In genomic region chr1:37807555-37808368, GRCh38 we compare ENCODE assay signal across 8 cellular contexts. TPM values are rescaled to one million over a fixed set of nuclear protein-coding genes. Genes with fewer than 3 reads are reported as not detected.
A peak's percentile ranks its signal among the peaks of the same experiment; 100 is the strongest.
DNase-seq lines count a peak whose midpoint lies in the region; ATAC-seq and TF ChIP-seq lines count a peak whose summit lies in the region.

Gene C1orf122 (plus strand): TSS chr1:37807790. CDS start chr1:37808405, 615 bp downstream.
Gene YRDC (minus strand): TSS chr1:37808208. CDS start chr1:37808180, 28 bp downstream.

- H3K9me3 Mint-ChIP-seq in activated naive CD4-positive, alpha-beta T cell treated with anti-CD3 and anti-CD28 coated beads, Interleukin-2, amount 10 ng/mL, durations not matched to agents 7 days and 5 days, result no peaks in the 10 kb centered on the region

- H3K4me1 ChIP-seq in HEK293 (ENCODE audit: control insufficient read depth, insufficient read depth, low read length) (peaks cover 3% of the 10 kb centered on the region; the same call in 1 of the 2 replicates), gastroesophageal sphincter (peaks cover 7 to 47% (median 11%) of the 10 kb centered on the region in 3 donors), neutrophil (ENCODE audit: control insufficient read depth in 1 of 2, insufficient read depth in 1 of 2, low read depth in 1 of 2, low read length in 1 of 2) (peaks cover 34 to 51% of the 10 kb centered on the region in 2 experiments)

- no peak for TF ChIP-seq EP300 in gastroesophageal sphincter (IDR thresholded peaks at IDR 0.05)

- H3K27me3 ChIP-seq in gastroesophageal sphincter (no peaks in the 10 kb centered on the region), neutrophil (no peaks in the 10 kb centered on the region)

- POLR2A ChIA-PET in HEK293 (lab: Yijun Ruan, JAX), result interaction anchor here (0.5 to 3.3 kb wide), 25 partner anchors 9 to 1813 kb away, joined by 3 to 50 read pairs (median 4); partner anchors contain the start of genes CDCA8, EPHA10 and MTF1

- H3K27ac ChIP-seq in HEK293 (ENCODE audit: extremely low read depth, low read depth, low read length) (peak within 1 kb of the TSS; percentile 65), SK-N-MC (no peak within 1 kb of the TSS), gastroesophageal sphincter (peak within 1 kb of the TSS; percentile 96 to 99 (median 98)), neutrophil (peak within 1 kb of the TSS; percentile 93)

- H3K36me3 Mint-ChIP-seq in activated naive CD4-positive, alpha-beta T cell treated with anti-CD3 and anti-CD28 coated beads, Interleukin-2, amount 10 ng/mL, durations not matched to agents 7 days and 5 days, result peaks cover 40% of the 10 kb centered on the region

- WGBS in gastroesophageal sphincter (ENCODE audit: low coverage in 1 of 2), 2 donors, result 5% methylated on average over 14 of the region's 95 CpGs; no CpG with 5 or more reads in 1 of the 2 donors

- no peaks in the 10 kb centered on the region for H3K27me3 Mint-ChIP-seq in activated naive CD4-positive, alpha-beta T cell treated with anti-CD3 and anti-CD28 coated beads, Interleukin-2, amount 10 ng/mL, durations not matched to agents 7 days and 5 days

- DNase-seq in GDM1 (lab: John Stamatoyannopoulos, UW) (peak; percentile 85), NAMALWA (ENCODE audit: low spot score) (peak; percentile 94), SK-N-MC (ENCODE audit: low read depth, low spot score) (peak; percentile 35)
- peak; percentile 96 for DNase-seq in activated naive CD4-positive, alpha-beta T cell treated with anti-CD3 and anti-CD28 coated beads, Interleukin-2, amount 10 ng/mL, durations not matched to agents 7 days and 5 days

- peak; percentile 96 for ATAC-seq in gastroesophageal sphincter

- peak within 1 kb of the TSS; percentile 91 for H3K4me3 ChIP-seq in HEK293 (ENCODE audit: low read depth, low read length)
- H3K4me3 ChIP-seq in SK-N-MC, result peak within 1 kb of the TSS; percentile 83
- peak within 1 kb of the TSS; percentile 89 to 96 for H3K4me3 ChIP-seq in gastroesophageal sphincter
- H3K4me3 ChIP-seq in neutrophil (ENCODE audit: low read depth in 1 of 2, low read length in 1 of 2), result peak within 1 kb of the TSS; percentile 86 to 98

- CTCF ChIA-PET in HEK293 (lab: Yijun Ruan, JAX), result interaction anchor here (0.5 to 1.4 kb wide), 6 partner anchors 12 to 211 kb away, joined by 3 to 5 read pairs (median 3); partner anchors contain the start of gene MTF1
- CTCF ChIA-PET in activated naive CD4-positive, alpha-beta T cell treated with anti-CD3 and anti-CD28 coated beads, Interleukin-2, amount 10 ng/mL, durations not matched to agents 7 days and 5 days (lab: Charles Lee), result interaction anchor here (0.6 to 3.2 kb wide), 3 partner anchors 44 to 333 kb away, joined by 4 to 18 read pairs (median 4); partner anchors contain the start of genes MTF1 and ZC3H12A

- peaks cover 34% of the 10 kb centered on the region for H3K4me1 Mint-ChIP-seq in activated naive CD4-positive, alpha-beta T cell treated with anti-CD3 and anti-CD28 coated beads, Interleukin-2, amount 10 ng/mL, durations not matched to agents 7 days and 5 days

- peak within 1 kb of the TSS; percentile 96 for H3K27ac Mint-ChIP-seq in activated naive CD4-positive, alpha-beta T cell treated with anti-CD3 and anti-CD28 coated beads, Interleukin-2, amount 10 ng/mL, durations not matched to agents 7 days and 5 days

- peak within 1 kb of the TSS; percentile 85 for H3K9ac ChIP-seq in SK-N-MC (ENCODE audit: insufficient read length)

- peak; percentile 86 to 89 for TF ChIP-seq POLR2A in gastroesophageal sphincter (IDR thresholded peaks at IDR 0.05)

- TF ChIP-seq CTCF in HEK293 (tag by site-specific recombination; IDR thresholded peaks at IDR 0.05) (no peak), gastroesophageal sphincter (IDR thresholded peaks at IDR 0.05) (no peak), neutrophil (IDR thresholded peaks at IDR 0.05) (peak; percentile 39), subcutaneous adipose tissue (IDR thresholded peaks at IDR 0.05; ENCODE audit: low read depth) (no peak)

- H3K9me3 ChIP-seq in HEK293 (ENCODE audit: control insufficient read depth, insufficient read depth, low read depth, low read length), result no peaks in the 10 kb centered on the region
- no peaks in the 10 kb centered on the region for H3K9me3 ChIP-seq in SK-N-MC (ENCODE audit: low read depth, low read length)
- H3K9me3 ChIP-seq in gastroesophageal sphincter, result no peaks in the 10 kb centered on the region
- H3K9me3 ChIP-seq in neutrophil, result no peaks in the 10 kb centered on the region

- H3K4me3 Mint-ChIP-seq in activated naive CD4-positive, alpha-beta T cell treated with anti-CD3 and anti-CD28 coated beads, Interleukin-2, amount 10 ng/mL, durations not matched to agents 7 days and 5 days, result peak within 1 kb of the TSS; percentile 97

- H3K36me3 ChIP-seq in HEK293 (ENCODE audit: control insufficient read depth in 2 of 2, insufficient read depth in 1 of 2, low read length in 2 of 2) (peaks cover 13 to 65% of the 10 kb centered on the region in 2 experiments), SK-N-MC (ENCODE audit: insufficient read depth, low read length) (peaks cover 42% of the 10 kb centered on the region), gastroesophageal sphincter (peaks cover 0 to 42% of the 10 kb centered on the region in 2 donors), neutrophil (peaks cover 54% of the 10 kb centered on the region)

TF ChIP-seq in HEK293, 187 proteins besides CTCF, POLR2A, EP300 and RAD21 (continues in another document):
- 0 out of 2 replicates have a peak, but pooled peaks have one; percentile 12 for TF ChIP-seq ZNF600 (tag by site-specific recombination; IDR thresholded peaks at IDR 0.05)
- peak; percentile 31; the same call in 1 of the 2 replicates for TF ChIP-seq ZNF501 (tag by site-specific recombination; IDR thresholded peaks at IDR 0.05)
- 0 out of 2 replicates have a peak, but pooled peaks have one; percentile 35 for TF ChIP-seq KLF16 (tag by site-specific recombination; IDR thresholded peaks at IDR 0.05)
- TF ChIP-seq ZNF146 (tag by site-specific recombination; IDR thresholded peaks at IDR 0.05), result no peak
- TF ChIP-seq ZNF324 (tag by site-specific recombination; IDR thresholded peaks at IDR 0.05), result 0 out of 2 replicates have a peak, but pooled peaks have one; percentile 21
- TF ChIP-seq KLF9 (tag by site-specific recombination; IDR thresholded peaks at IDR 0.05; ENCODE audit: low read depth), result peak; percentile 8; the same call in 1 of the 2 replicates
- no peak for TF ChIP-seq ZNF530 (tag by site-specific recombination; IDR thresholded peaks at IDR 0.05; ENCODE audit: low read depth)
- TF ChIP-seq, protein P1, sequence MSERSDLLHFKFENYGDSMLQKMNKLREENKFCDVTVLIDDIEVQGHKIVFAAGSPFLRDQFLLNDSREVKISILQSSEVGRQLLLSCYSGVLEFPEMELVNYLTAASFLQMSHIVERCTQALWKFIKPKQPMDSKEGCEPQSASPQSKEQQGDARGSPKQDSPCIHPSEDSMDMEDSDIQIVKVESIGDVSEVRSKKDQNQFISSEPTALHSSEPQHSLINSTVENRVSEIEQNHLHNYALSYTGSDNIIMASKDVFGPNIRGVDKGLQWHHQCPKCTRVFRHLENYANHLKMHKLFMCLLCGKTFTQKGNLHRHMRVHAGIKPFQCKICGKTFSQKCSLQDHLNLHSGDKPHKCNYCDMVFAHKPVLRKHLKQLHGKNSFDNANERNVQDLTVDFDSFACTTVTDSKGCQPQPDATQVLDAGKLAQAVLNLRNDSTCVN (tag by site-specific recombination; optimal IDR thresholded peaks at IDR 0.05), result peak; percentile 51
- TF ChIP-seq ZNF266 (tag by site-specific recombination; IDR thresholded peaks at IDR 0.05; ENCODE audit: low read depth), result no peak
- TF ChIP-seq ZBTB20 (tag by site-specific recombination; IDR thresholded peaks at IDR 0.05), result peak; percentile 42; the same call in 1 of the 2 replicates
- TF ChIP-seq KLF10 (tag by site-specific recombination; IDR thresholded peaks at IDR 0.05), result no peak
- no peak for TF ChIP-seq ZFP37 (tag by site-specific recombination; IDR thresholded peaks at IDR 0.05)
- no peak for TF ChIP-seq ZBTB1 (tag by site-specific recombination; IDR thresholded peaks at IDR 0.05)
- TF ChIP-seq MYNN (tag by site-specific recombination; IDR thresholded peaks at IDR 0.05; ENCODE audit: borderline replicate concordance), result no peak
- TF ChIP-seq ZNF707 (tag by site-specific recombination; IDR thresholded peaks at IDR 0.05), result no peak
- no peak for TF ChIP-seq HOXD13 (CRISPR knock-in tag; IDR thresholded peaks at IDR 0.05; ENCODE audit: borderline replicate concordance)
- TF ChIP-seq, protein P2, sequence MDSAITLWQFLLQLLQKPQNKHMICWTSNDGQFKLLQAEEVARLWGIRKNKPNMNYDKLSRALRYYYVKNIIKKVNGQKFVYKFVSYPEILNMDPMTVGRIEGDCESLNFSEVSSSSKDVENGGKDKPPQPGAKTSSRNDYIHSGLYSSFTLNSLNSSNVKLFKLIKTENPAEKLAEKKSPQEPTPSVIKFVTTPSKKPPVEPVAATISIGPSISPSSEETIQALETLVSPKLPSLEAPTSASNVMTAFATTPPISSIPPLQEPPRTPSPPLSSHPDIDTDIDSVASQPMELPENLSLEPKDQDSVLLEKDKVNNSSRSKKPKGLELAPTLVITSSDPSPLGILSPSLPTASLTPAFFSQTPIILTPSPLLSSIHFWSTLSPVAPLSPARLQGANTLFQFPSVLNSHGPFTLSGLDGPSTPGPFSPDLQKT (IDR thresholded peaks at IDR 0.05; ENCODE audit: borderline replicate concordance, low read depth, low read length), result peak; percentile 83; the same call in 1 of the 2 replicates
- TF ChIP-seq SCRT2 (tag by site-specific recombination; IDR thresholded peaks at IDR 0.05), result peak; percentile 39; the same call in 1 of the 2 replicates
- TF ChIP-seq ZNF624 (tag by site-specific recombination; IDR thresholded peaks at IDR 0.05), result no peak
- TF ChIP-seq ZNF292 (tag by site-specific recombination; IDR thresholded peaks at IDR 0.05; ENCODE audit: borderline replicate concordance, low read depth), result no peak
- peak; percentile 88 for TF ChIP-seq SP3 (tag by site-specific recombination; IDR thresholded peaks at IDR 0.05)
- TF ChIP-seq ZNF391 (tag by site-specific recombination; IDR thresholded peaks at IDR 0.05; ENCODE audit: borderline replicate concordance, low read depth), result no peak
- peak; percentile 9; the same call in 1 of the 2 replicates for TF ChIP-seq KLF1 (tag by site-specific recombination; IDR thresholded peaks at IDR 0.05)
- peak; percentile 37; the same call in 1 of the 2 replicates for TF ChIP-seq ZBTB17 (tag by site-specific recombination; IDR thresholded peaks at IDR 0.05)

RNA-seq across cellular contexts. Expression of gene C1orf122, which starts in this region (rescaled TPM):
- total RNA-seq in gastroesophageal sphincter (10 to 100 TPM; 53.7 to 73.0 (median 62.5) TPM), subcutaneous adipose tissue (10 to 100 TPM; 41.9 to 74.2 (median 57.9) TPM)

RNA-seq across cellular contexts. Expression of gene YRDC, which starts in this region (rescaled TPM):
- total RNA-seq in gastroesophageal sphincter (10 to 100 TPM; 13.6 to 16.9 (median 15.4) TPM), subcutaneous adipose tissue (10 to 100 TPM in 1 of 4 donors, 1 to 10 TPM in 3; 7.0 to 10.1 (median 7.9) TPM)

Comparison
In these comparisons a context has a peak if more than half of its experiments do, and no peak if none do; other contexts are left out.
1. DNase-seq: peak in every context shown above with its lines; median percentile 96 in activated naive CD4-positive, alpha-beta T cell treated with anti-CD3 and anti-CD28 coated beads, Interleukin-2, amount 10 ng/mL, durations not matched to agents 7 days and 5 days; 94 in NAMALWA; 85 in GDM1; 35 in SK-N-MC.